In genomic region chr17:11628831-11629230, GRCh38 we compare ENCODE assay signal across 35 cellular contexts. TPM values are rescaled to one million over a fixed set of nuclear protein-coding genes. Genes with fewer than 3 reads are reported as not detected.
"Had no signal": no experiment of that assay in that cellular context is flagged by ENCODE, and none has a peak within 500 bp of the region (broad histone marks: within the 10 kb centered on the region; RNA-seq: fewer than 3 reads in every experiment).

No MANE protein-coding gene starts in this region.

- H3K9me3 ChIP-seq: MG63 had no signal

- H3K36me3 ChIP-seq: MG63 had no signal

- H3K4me3 ChIP-seq: MG63 had no signal

- DNase-seq: Kasumi-1, MG63, MM.1S, MV-4-11, NCI-H1048, NCI-H1092, NCI-H1092 treated with DMSO at 0.1 percent for 48 hours, NCI-H1105, NCI-H1105 treated with DMSO at 0.1 percent for 48 hours, NCI-H1417, NCI-H1417 treated with DMSO at 0.1 percent for 48 hours, NCI-H1436, NCI-H1436 treated with DMSO at 0.1 percent for 48 hours, NCI-H146, NCI-H1694, NCI-H1694 treated with DMSO at 0.1 percent for 48 hours, NCI-H187, NCI-H187 treated with DMSO at 0.1 percent for 48 hours, NCI-H1930, NCI-H2029, NCI-H2029 treated with DMSO at 0.1 percent for 48 hours, NCI-H2081, NCI-H2081 treated with DMSO at 0.1 percent for 48 hours, NCI-H2107, NCI-H2171, NCI-H2171 treated with DMSO at 0.1 percent for 48 hours, NCI-H2227 treated with DMSO at 0.1 percent for 48 hours, NCI-H226, NCI-H345, NCI-H446, NCI-H446 treated with DMSO at 0.1 percent for 48 hours, NCI-H510A, NCI-H510A treated with DMSO at 0.1 percent for 48 hours had no signal

RNA-seq across cellular contexts. Expression of gene DNAH9, which starts 30.6 kb away (rescaled TPM):
- total RNA-seq: M059J, NCI-H460 had no signal
